Comparison of ENCODE assay signal across 29 cellular contexts in genomic region chr1:53615101-53615500, GRCh38.
A peak's percentile ranks its signal among the peaks of the same experiment; 100 is the strongest.
DNase-seq lines count a peak whose midpoint lies in the region; ATAC-seq and TF ChIP-seq lines count a peak whose summit lies in the region.
"Had no signal": no experiment of that assay in that cellular context is flagged by ENCODE, and none has a peak within 500 bp of the region (broad histone marks: within the 10 kb centered on the region; RNA-seq: fewer than 3 reads in every experiment).

No MANE protein-coding gene starts in this region.

- CTCF ChIA-PET in naive thymus-derived CD4-positive, alpha-beta T cell (lab: Charles Lee) = no interaction called here

- no peak for TF ChIP-seq CTCF in chondrocyte (IDR thresholded peaks at IDR 0.05)
- no peak for TF ChIP-seq CTCF in type B pancreatic cell (conservative IDR thresholded peaks at IDR 0.05)

- H3K36me3 Mint-ChIP-seq in chondrocyte (ENCODE audit: low read depth) (peaks cover 12% of the 10 kb centered on the region), type B pancreatic cell (no peaks in the 10 kb centered on the region)
- peaks cover 0 to 17% (median 0%) of the 10 kb centered on the region in 5 donors for H3K36me3 Mint-ChIP-seq in naive thymus-derived CD4-positive, alpha-beta T cell

- H3K4me3 ChIP-seq in neuronal stem cell (ENCODE audit: low read length in 2 of 2) = no peak overlapping the region
- H3K4me3 ChIP-seq in naive thymus-derived CD4-positive, alpha-beta T cell (ENCODE audit: low read length) = no peak overlapping the region
- H3K4me3 ChIP-seq: SK-N-MC, transverse colon had no signal

- no peak overlapping the region for H2BK120ac ChIP-seq in neuronal stem cell (ENCODE audit: low read depth, low read length)

- no peak for ATAC-seq in naive thymus-derived CD4-positive, alpha-beta T cell
- no peak for ATAC-seq in GM21619 (IDR thresholded peaks at IDR 0.05; ENCODE audit: unreplicated experiment)
- no peak for ATAC-seq in GM19023 (IDR thresholded peaks at IDR 0.05; ENCODE audit: unreplicated experiment)
- ATAC-seq: activated naive CD4-positive, alpha-beta T cell treated with anti-CD3 and anti-CD28 coated beads, Interleukin-2, amount 50 U/mL, for 72 hours had no signal

- H3K4me3 Mint-ChIP-seq in chondrocyte (ENCODE audit: unreplicated experiment) (no peak overlapping the region), type B pancreatic cell (no peak overlapping the region)
- H3K4me3 Mint-ChIP-seq in naive thymus-derived CD4-positive, alpha-beta T cell = no peak overlapping the region
- H3K4me3 Mint-ChIP-seq: activated B cell treated with CpG ODN at 0.5 μM for 24 hours, nephron had no signal

- H2BK12ac ChIP-seq in neuronal stem cell (ENCODE audit: low read length) = no peak overlapping the region

- H3K4me1 Mint-ChIP-seq in chondrocyte (ENCODE audit: low read depth) (peaks cover 4% of the 10 kb centered on the region), type B pancreatic cell (ENCODE audit: unreplicated experiment) (peaks cover 2% of the 10 kb centered on the region)
- no peaks in the 10 kb centered on the region for H3K4me1 Mint-ChIP-seq in naive thymus-derived CD4-positive, alpha-beta T cell
- H3K4me1 Mint-ChIP-seq: activated B cell treated with CpG ODN at 0.5 μM for 24 hours, nephron had no signal

- peak; percentile 2 for DNase-seq in activated CD4-positive, alpha-beta T cell treated with anti-CD3 and anti-CD28 coated beads for 1 hour
- no peak for DNase-seq in activated CD4-positive, alpha-beta T cell treated with anti-CD3 and anti-CD28 coated beads, Interleukin-2, amount 50 U/mL, for 1 hour
- peak; percentile 56 for DNase-seq in chondrocyte (ENCODE audit: low spot score)
- DNase-seq in neuronal stem cell (ENCODE audit: low spot score) = no peak
- DNase-seq in type B pancreatic cell (ENCODE audit: extremely low spot score, unreplicated experiment) = peak; percentile 53
- DNase-seq in naive thymus-derived CD4-positive, alpha-beta T cell = no peak
- DNase-seq: 8988T; activated B cell treated with CpG ODN at 0.5 μM for 24 hours; COR-L47; DMS53; effector CD8-positive, alpha-beta T cell; erythroblast; HCEC 1CT; KG1; MM.1S; NCI-H1930; NCI-H510A treated with DMSO at 0.1 percent for 48 hours; NK-92 treated with Interleukin-12 subunit alpha and Interleukin-12 subunit beta, amount 100 ng/mL, for 24 hours; stimulated activated CD4-positive, alpha-beta T cell treated with anti-CD3 and anti-CD28 coated beads, Interleukin-12 subunit alpha, Interleukin-12 subunit beta, amount 100 ng/mL, for 4 hours; stimulated activated CD4-positive, alpha-beta T cell treated with anti-CD3 and anti-CD28 coated beads, Interleukin-2, amount 100 ng/mL, for 48 hours; transverse colon had no signal

- peaks cover 19% of the 10 kb centered on the region for H3K9me3 Mint-ChIP-seq in chondrocyte (ENCODE audit: low read depth)
- H3K9me3 Mint-ChIP-seq in type B pancreatic cell = peaks cover 12% of the 10 kb centered on the region
- peaks cover 8 to 29% (median 16%) of the 10 kb centered on the region in 11 donors for H3K9me3 Mint-ChIP-seq in naive thymus-derived CD4-positive, alpha-beta T cell

- no peak overlapping the region for H4K8ac ChIP-seq in neuronal stem cell (ENCODE audit: low read depth, low read length)

- H2AFZ ChIP-seq in neuronal stem cell (ENCODE audit: low read length) = no peak overlapping the region
- H2AFZ ChIP-seq: parathyroid adenoma had no signal

- H3K79me1 ChIP-seq in neuronal stem cell (ENCODE audit: low read depth, low read length) = no peaks in the 10 kb centered on the region

- H3K4me1 ChIP-seq in neuronal stem cell (ENCODE audit: control insufficient read depth in 2 of 2, insufficient read depth in 1 of 2, low read depth in 1 of 2, low read length in 2 of 2) = peaks cover 0 to 2% of the 10 kb centered on the region in 2 donors
- H3K4me1 ChIP-seq in naive thymus-derived CD4-positive, alpha-beta T cell (ENCODE audit: control insufficient read depth in 2 of 2, insufficient read depth in 2 of 2, low read length in 2 of 2) = no peaks in the 10 kb centered on the region
- H3K4me1 ChIP-seq: parathyroid adenoma, transverse colon had no signal

- no peaks in the 10 kb centered on the region for H3K36me3 ChIP-seq in neuronal stem cell (replicated peaks in 1 of 2; ENCODE audit: control insufficient read depth in 2 of 2, insufficient read depth in 2 of 2, low read length in 2 of 2)
- H3K36me3 ChIP-seq in naive thymus-derived CD4-positive, alpha-beta T cell (ENCODE audit: control insufficient read depth in 2 of 3, insufficient read depth in 3 of 3, low read length in 3 of 3) = no peaks in the 10 kb centered on the region
- H3K36me3 ChIP-seq: transverse colon had no signal

- H3K23ac ChIP-seq in neuronal stem cell (ENCODE audit: low read depth, low read length, poor library complexity) = no peak overlapping the region

- H3K14ac ChIP-seq in neuronal stem cell (ENCODE audit: low read length) = no peak overlapping the region

- H3K9ac ChIP-seq in neuronal stem cell (ENCODE audit: low read depth, low read length, poor library complexity) = no peak overlapping the region
- H3K9ac ChIP-seq: parathyroid adenoma had no signal

- H3K27me3 Mint-ChIP-seq in chondrocyte (ENCODE audit: low read depth) (no peaks in the 10 kb centered on the region), type B pancreatic cell (no peaks in the 10 kb centered on the region)
- peaks cover 0 to 17% (median 0%) of the 10 kb centered on the region in 5 donors for H3K27me3 Mint-ChIP-seq in naive thymus-derived CD4-positive, alpha-beta T cell
- H3K27me3 Mint-ChIP-seq: activated B cell treated with CpG ODN at 0.5 μM for 24 hours had no signal

- H3K27ac Mint-ChIP-seq in chondrocyte (ENCODE audit: unreplicated experiment) (no peak overlapping the region), type B pancreatic cell (no peak overlapping the region)
- H3K27ac Mint-ChIP-seq in naive thymus-derived CD4-positive, alpha-beta T cell = no peak overlapping the region
- H3K27ac Mint-ChIP-seq: activated B cell treated with CpG ODN at 0.5 μM for 24 hours; activated naive CD4-positive, alpha-beta T cell treated with anti-CD3 and anti-CD28 coated beads, Interleukin-2, amount 50 U/mL, for 72 hours; nephron had no signal

- no CpG with 5 or more reads among the region's 4 CpGs for whole genome bisulfite sequencing in neuronal stem cell (ENCODE audit: extremely low coverage in 2 of 2, insufficient read length in 2 of 2, insufficient replicate concordance in 1 of 2), 2 donors

- peak overlapping the region; percentile 67 for H3K18ac ChIP-seq in neuronal stem cell (ENCODE audit: low read length)

- no peak overlapping the region for H4K91ac ChIP-seq in neuronal stem cell (ENCODE audit: low read depth, low read length, poor library complexity)

- no peak overlapping the region for H2AK5ac ChIP-seq in neuronal stem cell (ENCODE audit: low read depth, low read length)

- peaks cover 0 to 8% (median 0%) of the 10 kb centered on the region in 3 experiments for H3K27me3 ChIP-seq in neuronal stem cell (ENCODE audit: control insufficient read depth in 3 of 3, insufficient read depth in 3 of 3, low read depth in 1 of 3, low read length in 3 of 3)
- H3K27me3 ChIP-seq in naive thymus-derived CD4-positive, alpha-beta T cell (ENCODE audit: control insufficient read depth in 2 of 2, insufficient read depth in 2 of 2, low read length in 2 of 2) = no peaks in the 10 kb centered on the region
- H3K27me3 ChIP-seq: transverse colon had no signal

- no peak overlapping the region for H3K4ac ChIP-seq in neuronal stem cell (ENCODE audit: low read length)

- intact Hi-C loops in naive thymus-derived CD4-positive, alpha-beta T cell (cut with micrococcal nuclease) = no loop called here

- H3K9me3 ChIP-seq in neuronal stem cell (replicated peaks in 1 of 2; ENCODE audit: control insufficient read depth in 2 of 2, insufficient read depth in 1 of 2, low read depth in 1 of 2, low read length in 2 of 2) = peaks cover 3% of the 10 kb centered on the region in 2 donors
- H3K9me3 ChIP-seq in naive thymus-derived CD4-positive, alpha-beta T cell (ENCODE audit: control insufficient read depth in 2 of 3, low read length in 3 of 3) = peaks cover 0 to 12% (median 0%) of the 10 kb centered on the region in 3 experiments

- H3K4me2 ChIP-seq in neuronal stem cell (ENCODE audit: insufficient read depth, low read length, poor library complexity, severe bottlenecking) = no peak overlapping the region

- H2BK5ac ChIP-seq in neuronal stem cell (ENCODE audit: low read length) = no peak overlapping the region

- POLR2A ChIA-PET in naive thymus-derived CD4-positive, alpha-beta T cell (lab: Charles Lee) = no interaction called here

- no peak overlapping the region for H2BK15ac ChIP-seq in neuronal stem cell (ENCODE audit: low read length)

- H3K27ac ChIP-seq in neuronal stem cell (replicated peaks; ENCODE audit: low read length) = no peak overlapping the region
- H3K27ac ChIP-seq in naive thymus-derived CD4-positive, alpha-beta T cell (ENCODE audit: low read depth, low read length) = no peak overlapping the region
- H3K27ac ChIP-seq: C4-2B, HL-60, parathyroid adenoma, SK-N-MC, transverse colon had no signal

Comparison
In these comparisons a context has a peak if more than half of its experiments do, and no peak if none do; other contexts are left out.
1. DNase-seq: peak in activated CD4-positive, alpha-beta T cell treated with anti-CD3 and anti-CD28 coated beads for 1 hour (single experiment), chondrocyte (single experiment) and type B pancreatic cell (single experiment); none in activated CD4-positive, alpha-beta T cell treated with anti-CD3 and anti-CD28 coated beads, Interleukin-2, amount 50 U/mL, for 1 hour (single experiment), neuronal stem cell (single experiment) and naive thymus-derived CD4-positive, alpha-beta T cell (0 of 9).